In the genomic region with DNA sequence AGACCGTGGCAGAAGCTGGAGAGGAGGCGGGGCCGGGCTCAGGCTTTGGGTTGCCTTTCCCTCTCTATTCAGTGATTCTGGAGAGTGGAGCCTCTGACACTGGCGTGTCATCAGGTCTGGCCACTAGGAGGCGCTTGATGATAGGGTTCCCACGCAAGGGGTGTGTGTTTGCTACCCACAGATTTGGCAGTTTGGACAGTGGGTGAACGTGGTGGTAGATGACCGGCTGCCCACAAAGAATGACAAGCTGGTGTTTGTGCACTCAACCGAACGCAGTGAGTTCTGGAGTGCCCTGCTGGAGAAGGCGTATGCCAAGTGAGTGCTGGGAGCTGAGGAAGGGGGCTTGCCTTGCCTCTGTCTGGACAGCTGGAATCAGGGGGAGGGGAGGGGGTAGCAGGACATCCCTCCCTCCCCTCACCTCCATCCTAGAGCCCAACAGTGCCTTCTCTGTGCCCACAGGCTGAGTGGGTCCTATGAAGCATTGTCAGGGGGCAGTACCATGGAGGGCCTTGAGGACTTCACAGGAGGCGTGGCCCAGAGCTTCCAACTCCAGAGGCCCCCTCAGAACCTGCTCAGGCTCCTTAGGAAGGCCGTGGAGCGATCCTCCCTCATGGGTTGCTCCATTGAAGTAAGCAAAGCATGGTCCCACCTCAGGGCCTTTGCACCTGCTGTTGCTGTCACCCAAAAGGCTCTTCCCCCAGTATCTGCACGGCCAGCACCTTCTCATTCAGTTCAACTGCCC, we compare ENCODE assay signal across 8 cellular contexts. TPM values are rescaled to one million over a fixed set of nuclear protein-coding genes. Genes with fewer than 3 reads are reported as not detected.
DNase-seq lines count a peak whose midpoint lies in the region; ATAC-seq and TF ChIP-seq lines count a peak whose summit lies in the region.

No MANE protein-coding gene starts in this region.

- H3K79me2 ChIP-seq in mammary epithelial cell (ENCODE audit: insufficient read depth, low read length): no peaks in the 10 kb centered on the region

- H3K4me3 ChIP-seq in WI38 (ENCODE audit: low read depth, low read length) (no peak overlapping the region), mammary epithelial cell (replicated peaks in 1 of 3; ENCODE audit: insufficient read depth in 1 of 3, low read depth in 2 of 3, low read length in 3 of 3) (no peak overlapping the region)

- BruUV-seq in mammary epithelial cell (replicated peaks; lab: Mats Ljungman, UMichigan): no TSS peak

- peaks cover 5% of the 10 kb centered on the region for H3K9me3 ChIP-seq in mammary epithelial cell (replicated peaks; ENCODE audit: insufficient read depth, low read length)

- H4K20me1 ChIP-seq in mammary epithelial cell (ENCODE audit: insufficient read depth, low read length): no peaks in the 10 kb centered on the region

- H3K4me2 ChIP-seq in mammary epithelial cell (ENCODE audit: insufficient read depth, low read depth, low read length): no peak overlapping the region

- DNase-seq in NCI-H2171 treated with DMSO at 0.1 percent for 48 hours (lab: John Stamatoyannopoulos, UW) (peak; percentile 27), mammary epithelial cell (peak; percentile 69), kidney glomerular epithelial cell (lab: John Stamatoyannopoulos, UW) (peak; percentile 61)
- peak; percentile 85 for DNase-seq in stimulated activated CD4-positive, alpha-beta T cell treated with anti-CD3 and anti-CD28 coated beads, Interleukin-2, amount 100 ng/mL, for 24 hours

- H2AFZ ChIP-seq in mammary epithelial cell (ENCODE audit: low read depth, low read length): no peak overlapping the region

- WGBS in mammary epithelial cell (ENCODE audit: low coverage, missing lambda C conversion rate): 31% methylated on average over 15 of the region's 15 CpGs

- peaks cover 7% of the 10 kb centered on the region for H3K4me1 ChIP-seq in mammary epithelial cell (ENCODE audit: insufficient read depth, low read length)

- in situ Hi-C loops in mammary epithelial cell (cut with MboI; ENCODE audit: low sequenced_read_pairs in 2 of 2): loop anchor here in 1 of 2 donors (10.0 kb wide), 1 partner anchor 62 kb away; no protein-coding TSS in a partner anchor

- CTCF ChIA-PET in mammary epithelial cell (lab: Charles Lee; ENCODE audit: low non-redundant PET): interaction anchor here (0.7 to 0.8 kb wide), 4 partner anchors 50 to 1153 kb away, joined by 4 to 8 read pairs (median 6); no protein-coding TSS in a partner anchor

- peak; percentile 94 for TF ChIP-seq CTCF in GM12872 (IDR thresholded peaks at IDR 0.05; ENCODE audit: insufficient read depth, low read depth, low read length)
- peak; percentile 95 for TF ChIP-seq CTCF in WI38 (IDR thresholded peaks at IDR 0.05; ENCODE audit: low read depth, low read length)
- peak; percentile 92 to 94 for TF ChIP-seq CTCF in mammary epithelial cell (conservative IDR thresholded peaks at IDR 0.05 in 1 of 2, IDR thresholded peaks at IDR 0.05 in 1 of 2; ENCODE audit: extremely low read depth in 1 of 2, insufficient read depth in 1 of 2, low read depth in 1 of 2, low read length in 2 of 2)

- H3K9ac ChIP-seq in mammary epithelial cell (ENCODE audit: insufficient read depth, low read length): no peak overlapping the region

- no peaks in the 10 kb centered on the region for H3K36me3 ChIP-seq in mammary epithelial cell (ENCODE audit: insufficient read depth, low read length)

- no peaks in the 10 kb centered on the region for H3K27me3 ChIP-seq in mammary epithelial cell (ENCODE audit: insufficient read depth, low read length)

- dilution Hi-C loops in mammary epithelial cell (cut with HindIII; ENCODE audit: low sequenced_read_pairs): no loop called here

- ATAC-seq in HG02870 (IDR thresholded peaks at IDR 0.05; ENCODE audit: unreplicated experiment): peak; percentile 76
- ATAC-seq in GM18520 (IDR thresholded peaks at IDR 0.05; ENCODE audit: unreplicated experiment): no peak

- H3K27ac ChIP-seq in mammary epithelial cell (ENCODE audit: insufficient read depth, low read depth, low read length): no peak overlapping the region

- intact Hi-C loops in mammary epithelial cell (cut with micrococcal nuclease): loop anchor here (1.0 kb wide), 6 partner anchors 48 to 165 kb away; a partner anchor contains a TSS

RNA-seq across cellular contexts. Expression of a gene that starts 14.3 kb away (rescaled TPM):
- 1 to 10 TPM in 1 of 2 donors, not detected in 1; 2.0 TPM for total RNA-seq in mammary epithelial cell
- not detected for polyA plus RNA-seq in mammary epithelial cell
- 1.3 TPM for polyA minus RNA-seq in mammary epithelial cell

RNA-seq across cellular contexts. Expression of a gene that starts 43.8 kb away (rescaled TPM):
- under 1 TPM in 1 of 2 donors, not detected in 1; 0.17 TPM for total RNA-seq in mammary epithelial cell
- 0.12 TPM for polyA plus RNA-seq in mammary epithelial cell
- not detected for polyA minus RNA-seq in mammary epithelial cell

RNA-seq across cellular contexts. Expression of a gene that starts 45.6 kb away (rescaled TPM):
- 100 to 1,000 TPM; 121 to 182 TPM for total RNA-seq in mammary epithelial cell
- 141 TPM for polyA plus RNA-seq in mammary epithelial cell
- 256 TPM for polyA minus RNA-seq in mammary epithelial cell

RNA-seq across cellular contexts. Expression of a gene that starts 45.7 kb away (rescaled TPM):
- 10 to 100 TPM; 57.2 to 82.0 TPM for total RNA-seq in mammary epithelial cell
- 110 TPM for polyA plus RNA-seq in mammary epithelial cell
- polyA minus RNA-seq in mammary epithelial cell: 56.3 TPM

RNA-seq across cellular contexts. Expression of a gene that starts 50.5 kb away (rescaled TPM):
- 10 to 100 TPM; 45.7 to 55.5 TPM for total RNA-seq in mammary epithelial cell
- polyA plus RNA-seq in mammary epithelial cell: 156 TPM
- polyA minus RNA-seq in mammary epithelial cell: 157 TPM

Comparison
In these comparisons a context has a peak if more than half of its experiments do, and no peak if none do; other contexts are left out.
1. DNase-seq: peak in every context shown above with its lines; median percentile 85 in stimulated activated CD4-positive, alpha-beta T cell treated with anti-CD3 and anti-CD28 coated beads, Interleukin-2, amount 100 ng/mL, for 24 hours; 69 in mammary epithelial cell; 61 in kidney glomerular epithelial cell; 27 in NCI-H2171 treated with DMSO at 0.1 percent for 48 hours.